27 cellular contexts compared by ENCODE assay signal in the genomic region with DNA sequence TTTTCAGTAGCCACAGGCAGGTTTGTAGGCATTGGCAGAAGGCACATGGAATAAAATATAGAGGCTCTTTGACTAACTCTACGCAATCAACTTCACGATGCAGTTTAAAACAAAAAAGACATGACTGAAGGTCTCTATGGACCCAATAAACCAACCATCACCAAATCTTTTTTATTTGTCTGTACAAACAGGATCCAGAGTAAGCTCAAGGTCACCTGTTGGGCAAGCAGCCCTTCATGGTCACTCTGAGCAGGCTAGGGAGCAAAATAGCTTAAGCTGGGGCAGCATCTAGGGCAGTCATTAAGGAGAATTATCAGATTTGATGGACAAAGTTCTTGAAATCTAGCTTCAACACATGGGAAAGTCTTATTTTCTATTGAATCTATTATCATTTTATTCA.
"Had no signal": no experiment of that assay in that cellular context is flagged by ENCODE, and none has a peak within 500 bp of the region (broad histone marks: within the 10 kb centered on the region; RNA-seq: fewer than 3 reads in every experiment).

No MANE protein-coding gene starts in this region.

- FAIRE-seq: urothelium cell line had no signal

- ATAC-seq: stimulated activated effector memory CD8-positive, alpha-beta T cell treated with anti-CD3 and anti-CD28 coated beads, Interleukin-12 subunit alpha, Interleukin-12 subunit beta, amount 100 ng/mL, for 72 hours; stimulated activated memory B cell treated with anti-CD40 and anti-IgM and Interleukin-4, amounts not matched to agents 10 μg/mL and 1 μg/mL and 100 μg/mL, for 72 hours; stimulated activated naive B cell treated with anti-CD40 and anti-IgM and Interleukin-4, amounts not matched to agents 10 μg/mL and 1 μg/mL and 100 μg/mL, for 72 hours; stimulated activated naive CD8-positive, alpha-beta T cell treated with anti-CD3 and anti-CD28 coated beads, Interleukin-15, amount 100 ng/mL, for 72 hours; stimulated activated naive CD8-positive, alpha-beta T cell treated with anti-CD3 and anti-CD28 coated beads, Interleukin-15, Interleukin-2, amounts not matched to agents 100 U/mL and 50 U/mL, for 24 hours; upper lobe of right lung had no signal

- H3K4me1 ChIP-seq: stomach, suprapubic skin, testis, tibial artery, tibial nerve, transverse colon, upper lobe of left lung, upper lobe of right lung, uterus, vagina had no signal

- H3K27me3 ChIP-seq: stomach, suprapubic skin, testis, thyroid gland, tibial nerve, upper lobe of left lung, upper lobe of right lung, uterus, vagina had no signal

- H3K9me3 ChIP-seq: stomach, suprapubic skin, testis, thoracic aorta, thyroid gland, tibial artery, tibial nerve, transverse colon, upper lobe of left lung, upper lobe of right lung, uterus, vagina had no signal

- H3K27ac ChIP-seq: stomach, suprapubic skin, testis, thoracic aorta, thyroid gland, tibial artery, tibial nerve, transverse colon, upper lobe of left lung, upper lobe of right lung, uterus, vagina had no signal

- DNase-seq: stimulated activated CD4-positive, alpha-beta T cell treated with anti-CD3 and anti-CD28 coated beads, Interleukin-2, amount 100 ng/mL, for 48 hours; stimulated activated CD4-positive, alpha-beta T cell treated with anti-CD3 and anti-CD28 coated beads, Interleukin-4, amount 100 ng/mL, for 1 hour; stimulated activated CD4-positive, alpha-beta T cell treated with anti-CD3 and anti-CD28 coated beads, Interleukin-4, amount 100 ng/mL, for 24 hours; stimulated activated CD4-positive, alpha-beta T cell treated with anti-CD3 and anti-CD28 coated beads, Interleukin-4, amount 100 ng/mL, for 4 hours; stimulated activated CD8-positive, alpha-beta memory T cell treated with anti-CD3 and anti-CD28 coated beads, Interleukin-4, amount 100 ng/mL, for 48 hours; stimulated activated naive B cell treated with anti-CD40 and anti-IgM and Interleukin-4, amounts not matched to agents 10 μg/mL and 1 μg/mL and 100 μg/mL, for 72 hours; stimulated activated naive CD4-positive, alpha-beta T cell; stimulated activated naive CD4-positive, alpha-beta T cell treated with Interleukin-2 at 50 U/mL for 16 hours; stimulated activated naive CD8-positive, alpha-beta T cell treated with anti-CD3 and anti-CD28 coated beads, Interleukin-15, amount 100 ng/mL, for 72 hours; stimulated activated naive CD8-positive, alpha-beta T cell treated with anti-CD3 and anti-CD28 coated beads, Interleukin-15, Interleukin-2, amounts not matched to agents 100 U/mL and 50 U/mL, for 24 hours; stomach; substantia nigra; testis; thyroid gland; tibial artery; transverse colon; trophoblast cell; upper lobe of left lung; upper lobe of right lung; uterus had no signal

- H3K4me3 ChIP-seq: stomach, suprapubic skin, testis, thoracic aorta, thyroid gland, tibial artery, tibial nerve, transverse colon, upper lobe of left lung, upper lobe of right lung, uterus, vagina had no signal

- H3K36me3 ChIP-seq: stomach, suprapubic skin, thoracic aorta, thyroid gland, tibial artery, tibial nerve, transverse colon, upper lobe of left lung, upper lobe of right lung, uterus, vagina had no signal
